Comparison of ENCODE assay signal across 24 cellular contexts in genomic region chr4:102454981-102455690, GRCh38.
"Had no signal": no experiment of that assay in that cellular context is flagged by ENCODE, and none has a peak within 500 bp of the region (broad histone marks: within the 10 kb centered on the region; RNA-seq: fewer than 3 reads in every experiment).

No MANE protein-coding gene starts in this region.

- H3K27ac ChIP-seq: foreskin keratinocyte, heart left ventricle, left ventricle myocardium inferior, ovary, tibial nerve had no signal

- FAIRE-seq: endothelial cell of umbilical vein, urothelium cell line had no signal

- H3K4me1 Mint-ChIP-seq: nephron progenitor cell had no signal

- H3K4me3 Mint-ChIP-seq: activated CD4-positive, alpha-beta memory T cell treated with anti-CD3 and anti-CD28 coated beads for 36 hours; activated naive CD4-positive, alpha-beta T cell treated with anti-CD3 and anti-CD28 coated beads, Interleukin-2, amount 10 ng/mL, durations not matched to agents 7 days and 5 days; nephron progenitor cell had no signal

- DNase-seq: activated CD4-positive, alpha-beta memory T cell treated with anti-CD3 and anti-CD28 coated beads for 36 hours; activated CD4-positive, alpha-beta T cell treated with anti-CD3 and anti-CD28 coated beads for 48 hours; activated CD8-positive, alpha-beta memory T cell treated with anti-CD3 and anti-CD28 coated beads, Interleukin-2, amount 50 U/mL, for 4 hours; activated gamma-delta T cell; activated naive CD4-positive, alpha-beta T cell treated with anti-CD3 and anti-CD28 coated beads, Interleukin-2, amount 10 ng/mL, durations not matched to agents 7 days and 5 days; activated T-cell treated with anti-CD3 and anti-CD28 coated beads, Interleukin-2, amount 50 U/mL, for 1 hour; amniotic stem cell; caudate nucleus; foreskin keratinocyte; heart left ventricle; kidney glomerular epithelial cell; left ventricle myocardium inferior; mesendoderm; nephron progenitor cell; ovary; retina; stimulated activated CD4-positive, alpha-beta T cell treated with anti-CD3 and anti-CD28 coated beads, Interleukin-15, amount 100 ng/mL, for 24 hours; stimulated activated CD4-positive, alpha-beta T cell treated with anti-CD3 and anti-CD28 coated beads, Interleukin-2, amount 100 ng/mL, for 24 hours; stimulated activated naive CD4-positive, alpha-beta T cell had no signal

- H3K4me1 ChIP-seq: foreskin keratinocyte, left ventricle myocardium inferior, tibial nerve had no signal

- H3K4me3 ChIP-seq: heart left ventricle, left ventricle myocardium inferior, lung, ovary, tibial nerve had no signal

- H3K9me3 ChIP-seq: ovary had no signal

- H3K36me3 ChIP-seq: heart left ventricle, left ventricle myocardium inferior, ovary, tibial nerve had no signal

- H3K27me3 Mint-ChIP-seq: activated CD4-positive, alpha-beta memory T cell treated with anti-CD3 and anti-CD28 coated beads for 36 hours; progenitor cell of endocrine pancreas had no signal

- ATAC-seq: foreskin keratinocyte, heart left ventricle had no signal

- H3K27me3 ChIP-seq: heart left ventricle, ovary, tibial nerve had no signal

- H3K27ac Mint-ChIP-seq: activated CD4-positive, alpha-beta memory T cell treated with anti-CD3 and anti-CD28 coated beads for 36 hours; activated naive CD4-positive, alpha-beta T cell treated with anti-CD3 and anti-CD28 coated beads, Interleukin-2, amount 10 ng/mL, durations not matched to agents 7 days and 5 days; nephron progenitor cell; progenitor cell of endocrine pancreas had no signal
